8 cellular contexts compared by ENCODE assay signal in genomic region chr12:123532021-123532420, GRCh38. TPM values are rescaled to one million over a fixed set of nuclear protein-coding genes. Genes with fewer than 3 reads are reported as not detected.
A peak's percentile ranks its signal among the peaks of the same experiment; 100 is the strongest.
DNase-seq lines count a peak whose midpoint lies in the region; ATAC-seq and TF ChIP-seq lines count a peak whose summit lies in the region.

No MANE protein-coding gene starts in this region.

- peaks cover 8% of the 10 kb centered on the region for H3K27me3 Mint-ChIP-seq in activated CD8-positive, alpha-beta T cell treated with anti-CD3 and anti-CD28 coated beads, Interleukin-2, amount 10 ng/mL, durations not matched to agents 7 days and 5 days (ENCODE audit: low read depth)

- CTCF ChIA-PET in BJ (lab: Yijun Ruan, JAX), result interaction anchor here (0.7 to 1.5 kb wide), 3 partner anchors 9 to 73 kb away, joined by 3 to 5 read pairs (median 4); partner anchors contain the start of gene TMED2
- CTCF ChIA-PET in HEK293 (lab: Yijun Ruan, JAX), result interaction anchor here (0.6 to 1.8 kb wide), 3 partner anchors 28 to 98 kb away, joined by 3 to 15 read pairs (median 4); partner anchors contain the start of gene TMED2
- CTCF ChIA-PET in activated CD8-positive, alpha-beta T cell treated with anti-CD3 and anti-CD28 coated beads, Interleukin-2, amount 10 ng/mL, durations not matched to agents 7 days and 5 days (lab: Charles Lee), result interaction anchor here (1.3 kb wide), 1 partner anchor 87 kb away, joined by 4 read pairs; no protein-coding TSS in a partner anchor

- H3K36me3 ChIP-seq in BJ (ENCODE audit: control insufficient read depth, insufficient read depth, low read length) (peaks cover 5% of the 10 kb centered on the region), HEK293 (ENCODE audit: control insufficient read depth in 2 of 2, insufficient read depth in 1 of 2, low read length in 2 of 2) (peaks cover 3 to 35% of the 10 kb centered on the region in 2 experiments; a peak in 2 of 3 replicates), WERI-Rb-1 (no peaks in the 10 kb centered on the region; the same call in 1 of the 2 replicates)

- POLR2A ChIA-PET in BJ (lab: Charles Lee) (no interaction called here), HEK293 (lab: Yijun Ruan, JAX) (no interaction called here)
- POLR2A ChIA-PET in activated CD8-positive, alpha-beta T cell treated with anti-CD3 and anti-CD28 coated beads, Interleukin-2, amount 10 ng/mL, durations not matched to agents 7 days and 5 days (lab: Charles Lee), result interaction anchor here (0.8 kb wide), 1 partner anchor 13 kb away, joined by 3 read pairs; no protein-coding TSS in a partner anchor

- H3K27ac ChIP-seq in HEK293 (ENCODE audit: extremely low read depth, low read depth, low read length) (no peak overlapping the region), WERI-Rb-1 (no peak overlapping the region)

- H3K9me3 ChIP-seq in HEK293 (ENCODE audit: control insufficient read depth, insufficient read depth, low read depth, low read length) (no peaks in the 10 kb centered on the region), WERI-Rb-1 (ENCODE audit: severe bottlenecking) (no peaks in the 10 kb centered on the region)

- H3K4me3 Mint-ChIP-seq in activated CD8-positive, alpha-beta T cell treated with anti-CD3 and anti-CD28 coated beads, Interleukin-2, amount 10 ng/mL, durations not matched to agents 7 days and 5 days, result peak overlapping the region; percentile 74

- H3K27ac Mint-ChIP-seq in activated CD8-positive, alpha-beta T cell treated with anti-CD3 and anti-CD28 coated beads, Interleukin-2, amount 10 ng/mL, durations not matched to agents 7 days and 5 days, result no peak overlapping the region

- H3K27me3 ChIP-seq in BJ (ENCODE audit: control insufficient read depth, insufficient read depth, low read length) (no peaks in the 10 kb centered on the region), WERI-Rb-1 (ENCODE audit: insufficient read depth, low read depth, severe bottlenecking) (no peaks in the 10 kb centered on the region)

- H3K4me1 ChIP-seq in HEK293 (ENCODE audit: control insufficient read depth, insufficient read depth, low read length), result 0 out of 2 replicates have a peak, but pooled peaks cover 6% of the 10 kb centered on the region

- TF ChIP-seq CTCF in BJ (IDR thresholded peaks at IDR 0.05; ENCODE audit: insufficient read depth, low read depth, low read length), result no peak
- TF ChIP-seq CTCF in HEK293 (tag by site-specific recombination; IDR thresholded peaks at IDR 0.05), result no peak
- TF ChIP-seq CTCF in WERI-Rb-1 (IDR thresholded peaks at IDR 0.05; ENCODE audit: low read depth, low read length), result no peak

- no peak for ATAC-seq in activated CD8-positive, alpha-beta T cell treated with anti-CD3 and anti-CD28 coated beads, Interleukin-2, amount 10 ng/mL, durations not matched to agents 7 days and 5 days

- H3K9me3 Mint-ChIP-seq in activated CD8-positive, alpha-beta T cell treated with anti-CD3 and anti-CD28 coated beads, Interleukin-2, amount 10 ng/mL, durations not matched to agents 7 days and 5 days (ENCODE audit: insufficient read depth), result no peaks in the 10 kb centered on the region

- DNase-seq in BJ (ENCODE audit: low read depth) (no peak), iris pigment epithelial cell (ENCODE audit: low read depth) (peak; percentile 53), superior temporal gyrus (ENCODE audit: extremely low spot score) (peak; percentile 35), WERI-Rb-1 (no peak), NCI-H146 (lab: John Stamatoyannopoulos, UW) (no peak)
- DNase-seq in activated CD8-positive, alpha-beta T cell treated with anti-CD3 and anti-CD28 coated beads, Interleukin-2, amount 10 ng/mL, durations not matched to agents 7 days and 5 days, result no peak
- no peak for DNase-seq in activated effector memory CD4-positive, alpha-beta T cell treated with Interleukin-2 at 50 U/mL for 16 hours

- H3K4me3 ChIP-seq in BJ (ENCODE audit: low read depth, low read length) (peak overlapping the region; percentile 2; the same call in 1 of the 2 replicates), HEK293 (ENCODE audit: low read depth, low read length) (no peak overlapping the region), WERI-Rb-1 (ENCODE audit: low read depth, low read length) (no peak overlapping the region)

- peaks cover 17% of the 10 kb centered on the region for H3K4me1 Mint-ChIP-seq in activated CD8-positive, alpha-beta T cell treated with anti-CD3 and anti-CD28 coated beads, Interleukin-2, amount 10 ng/mL, durations not matched to agents 7 days and 5 days (ENCODE audit: low read depth)

- H3K36me3 Mint-ChIP-seq in activated CD8-positive, alpha-beta T cell treated with anti-CD3 and anti-CD28 coated beads, Interleukin-2, amount 10 ng/mL, durations not matched to agents 7 days and 5 days (ENCODE audit: low read depth), result no peaks in the 10 kb centered on the region

TF ChIP-seq in HEK293, 187 proteins besides CTCF, POLR2A, EP300 and RAD21:
- TF ChIP-seq ZNF211 (tag by site-specific recombination; IDR thresholded peaks at IDR 0.05; ENCODE audit: low read depth) (no peak), TSHZ1 (tag by site-specific recombination; IDR thresholded peaks at IDR 0.05; ENCODE audit: borderline replicate concordance) (no peak), ZNF768 (tag by site-specific recombination; IDR thresholded peaks at IDR 0.05) (0 out of 2 replicates have a peak, but pooled peaks have one; percentile 15), ZBTB48 (tag by site-specific recombination; IDR thresholded peaks at IDR 0.05) (peak; percentile 37; the same call in 1 of the 2 replicates), ZBTB26 (tag by site-specific recombination; optimal IDR thresholded peaks at IDR 0.05) (no peak), ZNF112 (tag by site-specific recombination; IDR thresholded peaks at IDR 0.05) (no peak), SCRT2 (tag by site-specific recombination; IDR thresholded peaks at IDR 0.05) (no peak)
- TF ChIP-seq, protein P1, sequence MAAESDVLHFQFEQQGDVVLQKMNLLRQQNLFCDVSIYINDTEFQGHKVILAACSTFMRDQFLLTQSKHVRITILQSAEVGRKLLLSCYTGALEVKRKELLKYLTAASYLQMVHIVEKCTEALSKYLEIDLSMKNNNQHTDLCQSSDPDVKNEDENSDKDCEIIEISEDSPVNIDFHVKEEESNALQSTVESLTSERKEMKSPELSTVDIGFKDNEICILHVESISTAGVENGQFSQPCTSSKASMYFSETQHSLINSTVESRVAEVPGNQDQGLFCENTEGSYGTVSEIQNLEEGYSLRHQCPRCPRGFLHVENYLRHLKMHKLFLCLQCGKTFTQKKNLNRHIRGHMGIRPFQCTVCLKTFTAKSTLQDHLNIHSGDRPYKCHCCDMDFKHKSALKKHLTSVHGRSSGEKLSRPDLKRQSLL (tag by site-specific recombination; IDR thresholded peaks at IDR 0.05), result no peak

RNA-seq across cellular contexts. Expression of gene RILPL1, which starts 1.5 kb away (rescaled TPM):
- polyA plus RNA-seq in BJ (2011; rRNA removed), result 19.1 and 22.3 TPM in 2 replicates
- 14.5 and 16.6 TPM in 2 replicates for polyA minus RNA-seq in BJ (2011; rRNA and poly(A)+ RNA removed)
- total RNA-seq in activated CD8-positive, alpha-beta T cell treated with anti-CD3 and anti-CD28 coated beads, Interleukin-2, amount 10 ng/mL, durations not matched to agents 7 days and 5 days, result under 1 TPM; 0.91 to 0.92 TPM

RNA-seq across cellular contexts. Expression of gene TMED2, which starts 52.3 kb away (rescaled TPM):
- 167 and 282 TPM in 2 replicates for polyA plus RNA-seq in BJ (2011; rRNA removed)
- polyA minus RNA-seq in BJ (2011; rRNA and poly(A)+ RNA removed), result 92.5 and 105 TPM in 2 replicates
- 100 to 1,000 TPM; 151 to 153 TPM for total RNA-seq in activated CD8-positive, alpha-beta T cell treated with anti-CD3 and anti-CD28 coated beads, Interleukin-2, amount 10 ng/mL, durations not matched to agents 7 days and 5 days

Comparison
In these comparisons a context has a peak if more than half of its experiments do, and no peak if none do; other contexts are left out.
1. DNase-seq: peak in iris pigment epithelial cell (single experiment) and superior temporal gyrus (single experiment); none in BJ (single experiment), activated CD8-positive, alpha-beta T cell treated with anti-CD3 and anti-CD28 coated beads, Interleukin-2, amount 10 ng/mL, durations not matched to agents 7 days and 5 days (single experiment), WERI-Rb-1 (single experiment), activated effector memory CD4-positive, alpha-beta T cell treated with Interleukin-2 at 50 U/mL for 16 hours (single experiment) and NCI-H146 (single experiment).